In the genomic region with DNA sequence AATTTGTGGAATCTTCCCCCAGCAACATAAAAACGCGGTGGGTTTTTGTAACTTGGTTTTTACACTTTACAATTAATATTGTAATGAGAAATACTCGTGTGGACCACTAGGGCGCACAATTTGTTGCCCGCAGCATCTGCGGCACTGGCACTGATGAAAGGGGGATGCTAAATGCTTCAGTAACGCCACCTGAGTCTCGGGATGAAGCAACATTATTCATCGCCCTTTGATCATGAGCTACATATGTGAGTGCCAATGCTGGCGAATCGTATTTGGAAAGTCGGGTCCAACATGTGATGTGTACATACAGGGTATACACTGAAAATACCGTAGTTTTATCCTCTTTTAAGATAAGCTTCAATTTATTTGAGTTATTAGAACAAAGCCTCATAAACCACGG, we compare ENCODE assay signal across 8 cellular contexts. TPM values are rescaled to one million over a fixed set of nuclear protein-coding genes. Genes with fewer than 3 reads are reported as not detected.
DNase-seq lines count a peak whose midpoint lies in the region; ATAC-seq and TF ChIP-seq lines count a peak whose summit lies in the region.

No MANE protein-coding gene starts in this region.

- peak; percentile 73 for TF ChIP-seq CTCF in GM12873 (IDR thresholded peaks at IDR 0.05; ENCODE audit: insufficient read depth, low read depth, low read length, missing control alignments)
- peak; percentile 56 to 71 (median 58) for TF ChIP-seq CTCF in esophagus muscularis mucosa (IDR thresholded peaks at IDR 0.05)

- no peaks in the 10 kb centered on the region for H3K27me3 ChIP-seq in esophagus muscularis mucosa

- DNase-seq in NCI-H69 (lab: John Stamatoyannopoulos, UW), result peak; percentile 80
- DNase-seq in activated CD8-positive, alpha-beta memory T cell treated with anti-CD3 and anti-CD28 coated beads, Interleukin-2, amount 10 ng/mL, durations not matched to agents 7 days and 5 days, result peak; percentile 56
- DNase-seq in esophagus muscularis mucosa (ENCODE audit: extremely low spot score), result no peak
- DNase-seq in pons (ENCODE audit: low spot score), result peak; percentile 37
- DNase-seq in NK-92 (lab: John Stamatoyannopoulos, UW; ENCODE audit: unreplicated experiment), result no peak

- no peak overlapping the region for H3K27ac Mint-ChIP-seq in activated CD8-positive, alpha-beta memory T cell treated with anti-CD3 and anti-CD28 coated beads, Interleukin-2, amount 10 ng/mL, durations not matched to agents 7 days and 5 days

- H3K4me3 ChIP-seq in esophagus muscularis mucosa, result no peak overlapping the region

- peaks cover 5% of the 10 kb centered on the region for H3K4me1 Mint-ChIP-seq in activated CD8-positive, alpha-beta memory T cell treated with anti-CD3 and anti-CD28 coated beads, Interleukin-2, amount 10 ng/mL, durations not matched to agents 7 days and 5 days

- no peaks in the 10 kb centered on the region for H3K36me3 ChIP-seq in esophagus muscularis mucosa

- no peak for TF ChIP-seq POLR2A in esophagus muscularis mucosa (IDR thresholded peaks at IDR 0.05; ENCODE audit: low read depth)

- no peaks in the 10 kb centered on the region for H3K36me3 Mint-ChIP-seq in activated CD8-positive, alpha-beta memory T cell treated with anti-CD3 and anti-CD28 coated beads, Interleukin-2, amount 10 ng/mL, durations not matched to agents 7 days and 5 days

- no peaks in the 10 kb centered on the region for H3K9me3 Mint-ChIP-seq in activated CD8-positive, alpha-beta memory T cell treated with anti-CD3 and anti-CD28 coated beads, Interleukin-2, amount 10 ng/mL, durations not matched to agents 7 days and 5 days (ENCODE audit: low read depth)

- H3K4me1 ChIP-seq in esophagus muscularis mucosa, result no peaks in the 10 kb centered on the region

- peak; percentile 79 for ATAC-seq in HG02610 (IDR thresholded peaks at IDR 0.05; ENCODE audit: unreplicated experiment)
- peak; percentile 61 for ATAC-seq in activated CD8-positive, alpha-beta memory T cell treated with anti-CD3 and anti-CD28 coated beads, Interleukin-2, amount 10 ng/mL, durations not matched to agents 7 days and 5 days
- ATAC-seq in HG03196 (IDR thresholded peaks at IDR 0.05; ENCODE audit: unreplicated experiment), result no peak

- WGBS in esophagus muscularis mucosa, result 59% methylated on average over 14 of the region's 14 CpGs

- peaks cover 13% of the 10 kb centered on the region for H3K27me3 Mint-ChIP-seq in activated CD8-positive, alpha-beta memory T cell treated with anti-CD3 and anti-CD28 coated beads, Interleukin-2, amount 10 ng/mL, durations not matched to agents 7 days and 5 days

- TF ChIP-seq EP300 in esophagus muscularis mucosa (IDR thresholded peaks at IDR 0.05), result no peak

- CTCF ChIA-PET in activated CD8-positive, alpha-beta memory T cell treated with anti-CD3 and anti-CD28 coated beads, Interleukin-2, amount 10 ng/mL, durations not matched to agents 7 days and 5 days (lab: Charles Lee), result interaction anchor here (0.7 to 5.2 kb wide), 7 partner anchors 29 to 250 kb away, joined by 3 to 85 read pairs (median 4); no protein-coding TSS in a partner anchor

- H3K4me3 Mint-ChIP-seq in activated CD8-positive, alpha-beta memory T cell treated with anti-CD3 and anti-CD28 coated beads, Interleukin-2, amount 10 ng/mL, durations not matched to agents 7 days and 5 days, result no peak overlapping the region

- H3K27ac ChIP-seq in esophagus muscularis mucosa (replicated peaks in 1 of 4), result no peak overlapping the region

- H3K9me3 ChIP-seq in esophagus muscularis mucosa, result no peaks in the 10 kb centered on the region

- intact Hi-C loops in esophagus muscularis mucosa (cut with DNase I), result loop anchor here (2.0 kb wide), 1 partner anchor 242 kb away; no protein-coding TSS in a partner anchor

RNA-seq across cellular contexts. Expression of a gene that starts 34.2 kb away (rescaled TPM):
- total RNA-seq in activated CD8-positive, alpha-beta memory T cell treated with anti-CD3 and anti-CD28 coated beads, Interleukin-2, amount 10 ng/mL, durations not matched to agents 7 days and 5 days, result 10 to 100 TPM; 21.6 to 26.3 TPM
- total RNA-seq in esophagus muscularis mucosa, result 100 to 1,000 TPM in 2 of 4 donors, 10 to 100 TPM in 2; 74.8 to 125 (median 101) TPM

Comparison
In these comparisons a context has a peak if more than half of its experiments do, and no peak if none do; other contexts are left out.
1. DNase-seq: peak in NCI-H69 (single experiment), activated CD8-positive, alpha-beta memory T cell treated with anti-CD3 and anti-CD28 coated beads, Interleukin-2, amount 10 ng/mL, durations not matched to agents 7 days and 5 days (single experiment) and pons (single experiment); none in esophagus muscularis mucosa (single experiment) and NK-92 (single experiment).